Comparison of ENCODE assay signal across 1 cellular context in the genomic region with DNA sequence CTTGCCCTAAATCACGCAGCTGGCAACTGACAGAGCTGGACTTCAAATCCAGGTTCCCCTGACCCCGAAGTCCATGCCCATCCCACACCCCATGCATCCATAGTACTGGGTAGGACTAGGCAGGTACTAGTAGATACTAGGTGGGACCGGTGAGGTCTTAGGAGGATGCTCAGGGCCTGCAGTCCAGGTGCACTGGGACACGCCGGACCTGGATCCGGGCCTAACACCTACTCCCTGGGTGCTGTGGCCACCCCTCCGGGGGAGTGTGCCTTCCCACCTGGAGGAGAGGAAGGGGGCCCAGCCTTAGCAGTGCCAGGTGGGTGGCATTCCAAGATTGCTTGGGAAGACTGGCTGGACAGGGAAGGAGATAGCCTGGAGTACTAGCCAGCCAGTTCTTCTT.
TF ChIP-seq lines count a peak whose summit lies in the region.

No MANE protein-coding gene starts in this region.

TF ChIP-seq in H1, 55 proteins besides CTCF, POLR2A, EP300 and RAD21:
- no peak for TF ChIP-seq SP2 (IDR thresholded peaks at IDR 0.05; ENCODE audit: low read length)
- TF ChIP-seq E2F6 (IDR thresholded peaks at IDR 0.05) = no peak
- TF ChIP-seq USF2 (IDR thresholded peaks at IDR 0.05; ENCODE audit: low read length) = no peak
- TF ChIP-seq CBX5 (IDR thresholded peaks at IDR 0.05; ENCODE audit: low read depth, low read length) = no peak
- no peak for TF ChIP-seq KDM1A (IDR thresholded peaks at IDR 0.05; ENCODE audit: borderline replicate concordance, low read length)
- TF ChIP-seq CTBP2 (IDR thresholded peaks at IDR 0.05; ENCODE audit: borderline replicate concordance, insufficient read depth, insufficient read length, low read length) = no peak
